22 cellular contexts compared by ENCODE assay signal in genomic region chr18:56615738-56616520, GRCh38. TPM values are rescaled to one million over a fixed set of nuclear protein-coding genes. Genes with fewer than 3 reads are reported as not detected.
DNase-seq lines count a peak whose midpoint lies in the region; ATAC-seq and TF ChIP-seq lines count a peak whose summit lies in the region.
"Had no signal": no experiment of that assay in that cellular context is flagged by ENCODE, and none has a peak within 500 bp of the region (broad histone marks: within the 10 kb centered on the region; RNA-seq: fewer than 3 reads in every experiment).

No MANE protein-coding gene starts in this region.

- H3K4me3 ChIP-seq in lower lobe of right lung = no peak overlapping the region
- H3K4me3 ChIP-seq in MG63 = no peak overlapping the region
- H3K4me3 ChIP-seq: ovary had no signal

- H3K9me3 ChIP-seq in T-helper 17 cell (ENCODE audit: control insufficient read depth, low read length, poor library complexity, severe bottlenecking) (no peaks in the 10 kb centered on the region), lower lobe of right lung (no peaks in the 10 kb centered on the region), MG63 (no peaks in the 10 kb centered on the region)
- H3K9me3 ChIP-seq: ovary had no signal

- peak; percentile 45 for ATAC-seq in GM19043 (IDR thresholded peaks at IDR 0.05; ENCODE audit: low read depth, unreplicated experiment)
- ATAC-seq in T-helper 17 cell = no peak
- peak; percentile 78 to 92 for ATAC-seq in lower lobe of right lung
- ATAC-seq in GM21390 (IDR thresholded peaks at IDR 0.05; ENCODE audit: unreplicated experiment) = no peak
- ATAC-seq: right cardiac atrium had no signal

- H3K27ac Mint-ChIP-seq in T-helper 17 cell = peak overlapping the region; percentile 16
- H3K27ac Mint-ChIP-seq: activated CD4-positive, alpha-beta memory T cell treated with anti-CD3 and anti-CD28 coated beads for 36 hours; dendritic cell treated with granulocyte-macrophage colony-stimulating factor and Interleukin-4, amounts not matched to agents 40 ng/mL and 50 ng/mL, for 4 days; T-helper 2 cell treated with Interferon-gamma antibody and Interleukin-4, amounts not matched to agents 5 μg/mL and 100 μg/mL, for 36 hours had no signal

- H3K27me3 Mint-ChIP-seq in T-helper 17 cell = no peaks in the 10 kb centered on the region
- H3K27me3 Mint-ChIP-seq: activated CD4-positive, alpha-beta memory T cell treated with anti-CD3 and anti-CD28 coated beads for 36 hours; dendritic cell treated with granulocyte-macrophage colony-stimulating factor and Interleukin-4, amounts not matched to agents 40 ng/mL and 50 ng/mL, for 4 days; IgD-negative memory B cell; naive B cell had no signal

- H3K36me3 Mint-ChIP-seq in T-helper 17 cell (ENCODE audit: low read depth) = peaks cover 14% of the 10 kb centered on the region

- H3K27ac ChIP-seq in lower lobe of right lung = no peak overlapping the region
- H3K27ac ChIP-seq: ovary had no signal

- H3K27me3 ChIP-seq in lower lobe of right lung (ENCODE audit: low read depth) (no peaks in the 10 kb centered on the region), MG63 (no peaks in the 10 kb centered on the region)
- H3K27me3 ChIP-seq: ovary had no signal

- in situ Hi-C loops in ACHN (cut with HindIII; ENCODE audit: low pct_ligation_motif_present, low pct_unique_long_range_greater_than_20kb, low sequenced_read_pairs) = no loop called here

- peak; percentile 94 for DNase-seq in DMS79 (lab: John Stamatoyannopoulos, UW)
- DNase-seq in T-helper 17 cell = no peak
- DNase-seq in lower lobe of right lung = peak; percentile 59
- DNase-seq in MG63 = no peak
- DNase-seq in ACHN = no peak
- no peak for DNase-seq in SW 1271 (lab: John Stamatoyannopoulos, UW)
- DNase-seq: activated CD4-positive, alpha-beta memory T cell treated with anti-CD3 and anti-CD28 coated beads for 36 hours; activated naive CD4-positive, alpha-beta T cell; activated T-cell treated with anti-CD3 and anti-CD28 coated beads for 4 hours; DMS153; head of caudate nucleus; naive B cell; NCI-H146; NCI-H446 treated with DMSO at 0.1 percent for 48 hours; ovary; right cardiac atrium; stimulated activated CD4-positive, alpha-beta T cell treated with anti-CD3 and anti-CD28 coated beads, Interleukin-15, amount 100 ng/mL, for 24 hours had no signal

- no peaks in the 10 kb centered on the region for H3K4me1 ChIP-seq in lower lobe of right lung

- no peak for TF ChIP-seq CTCF in lower lobe of right lung (IDR thresholded peaks at IDR 0.05)

- peaks cover 6% of the 10 kb centered on the region for H3K4me1 Mint-ChIP-seq in T-helper 17 cell
- H3K4me1 Mint-ChIP-seq: IgD-negative memory B cell had no signal

- H3K4me3 Mint-ChIP-seq in T-helper 17 cell = no peak overlapping the region
- H3K4me3 Mint-ChIP-seq: activated CD4-positive, alpha-beta memory T cell treated with anti-CD3 and anti-CD28 coated beads for 36 hours; dendritic cell treated with granulocyte-macrophage colony-stimulating factor and Interleukin-4, amounts not matched to agents 40 ng/mL and 50 ng/mL, for 4 days; IgD-negative memory B cell; naive B cell; T-helper 2 cell treated with Interferon-gamma antibody and Interleukin-4, amounts not matched to agents 5 μg/mL and 100 μg/mL, for 36 hours had no signal

- intact Hi-C loops in lower lobe of right lung (cut with DNase I) = no loop called here

- H3K36me3 ChIP-seq in lower lobe of right lung (peaks cover 92% of the 10 kb centered on the region), MG63 (peaks cover 60% of the 10 kb centered on the region)
- H3K36me3 ChIP-seq: ovary had no signal

RNA-seq across cellular contexts. Expression of gene TXNL1, which starts 22.5 kb away (rescaled TPM):
- total RNA-seq in T-helper 17 cell = 10 to 100 TPM; 36.1 to 39.3 TPM
- 53.0 TPM for total RNA-seq in lower lobe of right lung
- total RNA-seq in MG63 (2014; rRNA removed; shearing (Covaris generic); ENCODE audit: low replicate concordance) = 116 and 128 TPM in 2 replicates

RNA-seq across cellular contexts. Expression of gene WDR7, which starts 35.2 kb away (rescaled TPM):
- total RNA-seq in T-helper 17 cell (10 to 100 TPM; 47.0 to 62.2 TPM), lower lobe of right lung (29.1 TPM)
- 4.0 and 5.8 TPM in 2 replicates for total RNA-seq in MG63 (2014; rRNA removed; shearing (Covaris generic); ENCODE audit: low replicate concordance)

Comparison
In these comparisons a context has a peak if more than half of its experiments do, and no peak if none do; other contexts are left out.
1. DNase-seq: peak in DMS79 (single experiment) and lower lobe of right lung (single experiment); none in T-helper 17 cell (0 of 3), MG63 (single experiment), ACHN (single experiment) and SW 1271 (0 of 2).
2. ATAC-seq: peak in GM19043 (single experiment) and lower lobe of right lung (2 of 2); none in T-helper 17 cell (single experiment) and GM21390 (single experiment).